Comparison of ENCODE assay signal across 1 cellular context in the genomic region with DNA sequence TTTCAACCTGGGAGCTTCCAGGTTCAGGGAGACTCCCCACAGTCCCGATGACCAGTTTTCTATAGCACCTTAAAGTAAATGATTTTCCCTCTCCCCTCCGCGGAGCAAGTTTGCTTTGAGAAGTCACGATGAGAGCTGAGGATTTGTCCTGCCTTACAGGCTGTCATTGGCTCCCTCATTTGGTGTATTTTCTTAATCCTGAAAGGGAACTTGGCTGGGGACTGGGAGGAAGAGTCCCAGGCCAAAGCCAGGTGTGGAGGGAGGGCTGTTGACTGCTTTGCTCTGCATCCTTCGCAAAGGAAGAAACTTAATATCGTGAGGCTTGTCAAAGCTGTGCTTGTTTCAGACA.
TF ChIP-seq lines count a peak whose summit lies in the region.

No MANE protein-coding gene starts in this region.

TF ChIP-seq in GM23338, 12 proteins besides CTCF, POLR2A, EP300 and RAD21:
- TF ChIP-seq STAT1 (IDR thresholded peaks at IDR 0.05; ENCODE audit: unreplicated experiment) (no peak), ZNF331 (CRISPR knock-in tag; IDR thresholded peaks at IDR 0.05; ENCODE audit: low read depth) (no peak), JUNB (IDR thresholded peaks at IDR 0.05; ENCODE audit: unreplicated experiment) (no peak), CREB1 (CRISPR knock-in tag; IDR thresholded peaks at IDR 0.05; ENCODE audit: low read depth) (no peak), EZH2 (IDR thresholded peaks at IDR 0.05; ENCODE audit: low read depth, unreplicated experiment) (no peak), NANOG (IDR thresholded peaks at IDR 0.05; ENCODE audit: borderline replicate concordance) (no peak), ZNF114 (CRISPR knock-in tag; IDR thresholded peaks at IDR 0.05) (no peak), POLR2AphosphoS5 (IDR thresholded peaks at IDR 0.05; ENCODE audit: low read depth) (no peak), EZH2phosphoT487 (IDR thresholded peaks at IDR 0.05; ENCODE audit: unreplicated experiment) (no peak)
- TF ChIP-seq, protein P1, sequence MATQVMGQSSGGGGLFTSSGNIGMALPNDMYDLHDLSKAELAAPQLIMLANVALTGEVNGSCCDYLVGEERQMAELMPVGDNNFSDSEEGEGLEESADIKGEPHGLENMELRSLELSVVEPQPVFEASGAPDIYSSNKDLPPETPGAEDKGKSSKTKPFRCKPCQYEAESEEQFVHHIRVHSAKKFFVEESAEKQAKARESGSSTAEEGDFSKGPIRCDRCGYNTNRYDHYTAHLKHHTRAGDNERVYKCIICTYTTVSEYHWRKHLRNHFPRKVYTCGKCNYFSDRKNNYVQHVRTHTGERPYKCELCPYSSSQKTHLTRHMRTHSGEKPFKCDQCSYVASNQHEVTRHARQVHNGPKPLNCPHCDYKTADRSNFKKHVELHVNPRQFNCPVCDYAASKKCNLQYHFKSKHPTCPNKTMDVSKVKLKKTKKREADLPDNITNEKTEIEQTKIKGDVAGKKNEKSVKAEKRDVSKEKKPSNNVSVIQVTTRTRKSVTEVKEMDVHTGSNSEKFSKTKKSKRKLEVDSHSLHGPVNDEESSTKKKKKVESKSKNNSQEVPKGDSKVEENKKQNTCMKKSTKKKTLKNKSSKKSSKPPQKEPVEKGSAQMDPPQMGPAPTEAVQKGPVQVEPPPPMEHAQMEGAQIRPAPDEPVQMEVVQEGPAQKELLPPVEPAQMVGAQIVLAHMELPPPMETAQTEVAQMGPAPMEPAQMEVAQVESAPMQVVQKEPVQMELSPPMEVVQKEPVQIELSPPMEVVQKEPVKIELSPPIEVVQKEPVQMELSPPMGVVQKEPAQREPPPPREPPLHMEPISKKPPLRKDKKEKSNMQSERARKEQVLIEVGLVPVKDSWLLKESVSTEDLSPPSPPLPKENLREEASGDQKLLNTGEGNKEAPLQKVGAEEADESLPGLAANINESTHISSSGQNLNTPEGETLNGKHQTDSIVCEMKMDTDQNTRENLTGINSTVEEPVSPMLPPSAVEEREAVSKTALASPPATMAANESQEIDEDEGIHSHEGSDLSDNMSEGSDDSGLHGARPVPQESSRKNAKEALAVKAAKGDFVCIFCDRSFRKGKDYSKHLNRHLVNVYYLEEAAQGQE (IDR thresholded peaks at IDR 0.05; ENCODE audit: unreplicated experiment): no peak
- TF ChIP-seq, protein P2, sequence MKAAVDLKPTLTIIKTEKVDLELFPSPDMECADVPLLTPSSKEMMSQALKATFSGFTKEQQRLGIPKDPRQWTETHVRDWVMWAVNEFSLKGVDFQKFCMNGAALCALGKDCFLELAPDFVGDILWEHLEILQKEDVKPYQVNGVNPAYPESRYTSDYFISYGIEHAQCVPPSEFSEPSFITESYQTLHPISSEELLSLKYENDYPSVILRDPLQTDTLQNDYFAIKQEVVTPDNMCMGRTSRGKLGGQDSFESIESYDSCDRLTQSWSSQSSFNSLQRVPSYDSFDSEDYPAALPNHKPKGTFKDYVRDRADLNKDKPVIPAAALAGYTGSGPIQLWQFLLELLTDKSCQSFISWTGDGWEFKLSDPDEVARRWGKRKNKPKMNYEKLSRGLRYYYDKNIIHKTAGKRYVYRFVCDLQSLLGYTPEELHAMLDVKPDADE (IDR thresholded peaks at IDR 0.05): no peak
- TF ChIP-seq, protein P3, sequence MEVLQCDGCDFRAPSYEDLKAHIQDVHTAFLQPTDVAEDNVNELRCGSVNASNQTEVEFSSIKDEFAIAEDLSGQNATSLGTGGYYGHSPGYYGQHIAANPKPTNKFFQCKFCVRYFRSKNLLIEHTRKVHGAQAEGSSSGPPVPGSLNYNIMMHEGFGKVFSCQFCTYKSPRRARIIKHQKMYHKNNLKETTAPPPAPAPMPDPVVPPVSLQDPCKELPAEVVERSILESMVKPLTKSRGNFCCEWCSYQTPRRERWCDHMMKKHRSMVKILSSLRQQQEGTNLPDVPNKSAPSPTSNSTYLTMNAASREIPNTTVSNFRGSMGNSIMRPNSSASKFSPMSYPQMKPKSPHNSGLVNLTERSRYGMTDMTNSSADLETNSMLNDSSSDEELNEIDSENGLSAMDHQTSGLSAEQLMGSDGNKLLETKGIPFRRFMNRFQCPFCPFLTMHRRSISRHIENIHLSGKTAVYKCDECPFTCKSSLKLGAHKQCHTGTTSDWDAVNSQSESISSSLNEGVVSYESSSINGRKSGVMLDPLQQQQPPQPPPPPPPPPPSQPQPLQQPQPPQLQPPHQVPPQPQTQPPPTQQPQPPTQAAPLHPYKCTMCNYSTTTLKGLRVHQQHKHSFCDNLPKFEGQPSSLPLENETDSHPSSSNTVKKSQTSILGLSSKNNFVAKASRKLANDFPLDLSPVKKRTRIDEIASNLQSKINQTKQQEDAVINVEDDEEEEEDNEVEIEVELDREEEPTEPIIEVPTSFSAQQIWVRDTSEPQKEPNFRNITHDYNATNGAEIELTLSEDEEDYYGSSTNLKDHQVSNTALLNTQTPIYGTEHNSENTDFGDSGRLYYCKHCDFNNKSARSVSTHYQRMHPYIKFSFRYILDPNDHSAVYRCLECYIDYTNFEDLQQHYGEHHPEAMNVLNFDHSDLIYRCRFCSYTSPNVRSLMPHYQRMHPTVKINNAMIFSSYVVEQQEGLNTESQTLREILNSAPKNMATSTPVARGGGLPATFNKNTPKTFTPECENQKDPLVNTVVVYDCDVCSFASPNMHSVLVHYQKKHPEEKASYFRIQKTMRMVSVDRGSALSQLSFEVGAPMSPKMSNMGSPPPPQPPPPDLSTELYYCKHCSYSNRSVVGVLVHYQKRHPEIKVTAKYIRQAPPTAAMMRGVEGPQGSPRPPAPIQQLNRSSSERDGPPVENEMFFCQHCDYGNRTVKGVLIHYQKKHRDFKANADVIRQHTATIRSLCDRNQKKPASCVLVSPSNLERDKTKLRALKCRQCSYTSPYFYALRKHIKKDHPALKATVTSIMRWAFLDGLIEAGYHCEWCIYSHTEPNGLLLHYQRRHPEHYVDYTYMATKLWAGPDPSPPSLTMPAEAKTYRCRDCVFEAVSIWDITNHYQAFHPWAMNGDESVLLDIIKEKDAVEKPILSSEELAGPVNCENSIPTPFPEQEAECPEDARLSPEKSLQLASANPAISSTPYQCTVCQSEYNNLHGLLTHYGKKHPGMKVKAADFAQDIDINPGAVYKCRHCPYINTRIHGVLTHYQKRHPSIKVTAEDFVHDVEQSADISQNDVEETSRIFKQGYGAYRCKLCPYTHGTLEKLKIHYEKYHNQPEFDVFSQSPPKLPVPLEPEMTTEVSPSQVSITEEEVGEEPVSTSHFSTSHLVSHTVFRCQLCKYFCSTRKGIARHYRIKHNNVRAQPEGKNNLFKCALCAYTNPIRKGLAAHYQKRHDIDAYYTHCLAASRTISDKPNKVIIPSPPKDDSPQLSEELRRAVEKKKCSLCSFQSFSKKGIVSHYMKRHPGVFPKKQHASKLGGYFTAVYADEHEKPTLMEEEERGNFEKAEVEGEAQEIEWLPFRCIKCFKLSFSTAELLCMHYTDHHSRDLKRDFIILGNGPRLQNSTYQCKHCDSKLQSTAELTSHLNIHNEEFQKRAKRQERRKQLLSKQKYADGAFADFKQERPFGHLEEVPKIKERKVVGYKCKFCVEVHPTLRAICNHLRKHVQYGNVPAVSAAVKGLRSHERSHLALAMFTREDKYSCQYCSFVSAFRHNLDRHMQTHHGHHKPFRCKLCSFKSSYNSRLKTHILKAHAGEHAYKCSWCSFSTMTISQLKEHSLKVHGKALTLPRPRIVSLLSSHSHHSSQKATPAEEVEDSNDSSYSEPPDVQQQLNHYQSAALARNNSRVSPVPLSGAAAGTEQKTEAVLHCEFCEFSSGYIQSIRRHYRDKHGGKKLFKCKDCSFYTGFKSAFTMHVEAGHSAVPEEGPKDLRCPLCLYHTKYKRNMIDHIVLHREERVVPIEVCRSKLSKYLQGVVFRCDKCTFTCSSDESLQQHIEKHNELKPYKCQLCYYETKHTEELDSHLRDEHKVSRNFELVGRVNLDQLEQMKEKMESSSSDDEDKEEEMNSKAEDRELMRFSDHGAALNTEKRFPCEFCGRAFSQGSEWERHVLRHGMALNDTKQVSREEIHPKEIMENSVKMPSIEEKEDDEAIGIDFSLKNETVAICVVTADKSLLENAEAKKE (CRISPR knock-in tag; IDR thresholded peaks at IDR 0.05): no peak
